ENCODE assay signal across 11 cellular contexts in the genomic region with DNA sequence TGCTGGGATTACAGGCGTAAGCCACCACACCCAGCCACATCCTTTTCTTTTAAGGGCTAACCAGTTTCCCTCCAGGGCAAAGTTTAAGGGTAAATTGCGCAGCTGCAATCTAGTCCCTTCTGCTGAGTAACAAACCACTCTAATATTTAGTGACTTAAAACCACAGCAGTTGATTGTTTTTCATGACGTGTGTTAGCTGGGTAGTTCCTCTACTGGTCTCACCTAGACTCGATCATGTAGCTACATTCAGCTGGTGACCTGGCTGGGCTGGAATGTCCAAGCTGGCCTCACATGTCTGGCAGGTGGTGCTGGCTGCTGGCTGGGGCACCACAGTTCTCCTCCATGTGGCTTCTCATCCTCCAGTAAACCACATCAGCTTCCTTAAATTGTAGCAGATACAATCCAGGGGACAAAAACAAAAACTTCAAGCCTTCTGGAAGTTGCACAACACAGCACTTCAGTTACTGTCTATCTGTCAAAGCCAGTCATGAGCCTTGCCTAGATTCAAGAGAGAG.
A peak's percentile ranks its signal among the peaks of the same experiment; 100 is the strongest.
DNase-seq lines count a peak whose midpoint lies in the region; ATAC-seq and TF ChIP-seq lines count a peak whose summit lies in the region.
"Had no signal": no experiment of that assay in that cellular context is flagged by ENCODE, and none has a peak within 500 bp of the region (broad histone marks: within the 10 kb centered on the region; RNA-seq: fewer than 3 reads in every experiment).

No MANE protein-coding gene starts in this region.

- no peaks in the 10 kb centered on the region for H3K27me3 Mint-ChIP-seq in activated CD4-positive, alpha-beta T cell treated with anti-CD3 and anti-CD28 coated beads, Interleukin-2, amount 10 ng/mL, durations not matched to agents 24 days and 14 days
- H3K27me3 Mint-ChIP-seq in activated CD4-positive, alpha-beta T cell treated with anti-CD3 and anti-CD28 coated beads, Interleukin-2, amount 10 ng/mL, durations not matched to agents 7 days and 5 days: peaks cover 2% of the 10 kb centered on the region

- H3K9me3 ChIP-seq in left ventricle myocardium inferior (replicated peaks) (peaks cover 20% of the 10 kb centered on the region), skeletal muscle tissue (ENCODE audit: control insufficient read depth in 3 of 3, low read length in 3 of 3) (peaks cover 0 to 2% (median 0%) of the 10 kb centered on the region in 3 donors)

- H3K4me1 Mint-ChIP-seq in activated CD4-positive, alpha-beta T cell treated with anti-CD3 and anti-CD28 coated beads, Interleukin-2, amount 10 ng/mL, durations not matched to agents 24 days and 14 days: peaks cover 18% of the 10 kb centered on the region
- peaks cover 35% of the 10 kb centered on the region for H3K4me1 Mint-ChIP-seq in activated CD4-positive, alpha-beta T cell treated with anti-CD3 and anti-CD28 coated beads, Interleukin-2, amount 10 ng/mL, durations not matched to agents 7 days and 5 days

- H3K36me3 Mint-ChIP-seq in activated CD4-positive, alpha-beta T cell treated with anti-CD3 and anti-CD28 coated beads, Interleukin-2, amount 10 ng/mL, durations not matched to agents 24 days and 14 days (ENCODE audit: low read depth): peaks cover 4% of the 10 kb centered on the region
- H3K36me3 Mint-ChIP-seq in activated CD4-positive, alpha-beta T cell treated with anti-CD3 and anti-CD28 coated beads, Interleukin-2, amount 10 ng/mL, durations not matched to agents 7 days and 5 days (ENCODE audit: low read depth): peaks cover 21% of the 10 kb centered on the region

- TF ChIP-seq CTCF in left ventricle myocardium inferior (IDR thresholded peaks at IDR 0.05; ENCODE audit: borderline replicate concordance): no peak

- peaks cover 18% of the 10 kb centered on the region for H3K9me3 Mint-ChIP-seq in activated CD4-positive, alpha-beta T cell treated with anti-CD3 and anti-CD28 coated beads, Interleukin-2, amount 10 ng/mL, durations not matched to agents 24 days and 14 days
- peaks cover 21% of the 10 kb centered on the region for H3K9me3 Mint-ChIP-seq in activated CD4-positive, alpha-beta T cell treated with anti-CD3 and anti-CD28 coated beads, Interleukin-2, amount 10 ng/mL, durations not matched to agents 7 days and 5 days

- peak overlapping the region; percentile 83 for H3K27ac ChIP-seq in left ventricle myocardium inferior (replicated peaks)
- H3K27ac ChIP-seq in skeletal muscle tissue (ENCODE audit: low read depth, low read length): peak overlapping the region; percentile 83

- H3K27me3 ChIP-seq in left ventricle myocardium inferior (ENCODE audit: low read depth): no peaks in the 10 kb centered on the region
- H3K27me3 ChIP-seq in skeletal muscle tissue (ENCODE audit: control insufficient read depth in 3 of 3, insufficient read depth in 3 of 3, low read length in 3 of 3): no peaks in the 10 kb centered on the region

- H3K4me3 ChIP-seq in left ventricle myocardium inferior: no peak overlapping the region
- no peak overlapping the region for H3K4me3 ChIP-seq in skeletal muscle tissue (ENCODE audit: low read length in 3 of 3)

- POLR2A ChIA-PET in activated CD4-positive, alpha-beta T cell treated with anti-CD3 and anti-CD28 coated beads, Interleukin-2, amount 10 ng/mL, durations not matched to agents 7 days and 5 days (lab: Charles Lee): no interaction called here

- no peaks in the 10 kb centered on the region for H3K36me3 ChIP-seq in left ventricle myocardium inferior
- H3K36me3 ChIP-seq in skeletal muscle tissue (ENCODE audit: control insufficient read depth in 3 of 3, insufficient read depth in 3 of 3, low read length in 3 of 3): no peaks in the 10 kb centered on the region

- intact Hi-C loops in activated CD4-positive, alpha-beta T cell treated with anti-CD3 and anti-CD28 coated beads, Interleukin-2, amount 10 ng/mL, durations not matched to agents 24 days and 14 days (cut with micrococcal nuclease): no loop called here
- intact Hi-C loops in left ventricle myocardium inferior (cut with micrococcal nuclease): no loop called here

- no peak overlapping the region for H3K27ac Mint-ChIP-seq in activated CD4-positive, alpha-beta T cell treated with anti-CD3 and anti-CD28 coated beads, Interleukin-2, amount 10 ng/mL, durations not matched to agents 24 days and 14 days
- no peak overlapping the region for H3K27ac Mint-ChIP-seq in activated CD4-positive, alpha-beta T cell treated with anti-CD3 and anti-CD28 coated beads, Interleukin-2, amount 10 ng/mL, durations not matched to agents 7 days and 5 days
- H3K27ac Mint-ChIP-seq: naive B cell had no signal

- H3K9ac ChIP-seq in skeletal muscle tissue (ENCODE audit: low read depth in 1 of 3, low read length in 3 of 3): peak overlapping the region in 2 of 3 donors; percentile 15 to 69

- no peak overlapping the region for H3K4me3 Mint-ChIP-seq in activated CD4-positive, alpha-beta T cell treated with anti-CD3 and anti-CD28 coated beads, Interleukin-2, amount 10 ng/mL, durations not matched to agents 24 days and 14 days
- H3K4me3 Mint-ChIP-seq in activated CD4-positive, alpha-beta T cell treated with anti-CD3 and anti-CD28 coated beads, Interleukin-2, amount 10 ng/mL, durations not matched to agents 7 days and 5 days: no peak overlapping the region
- H3K4me3 Mint-ChIP-seq: central memory CD8-positive, alpha-beta T cell; naive B cell had no signal

- no peak for ATAC-seq in HG02973 (IDR thresholded peaks at IDR 0.05; ENCODE audit: unreplicated experiment)
- ATAC-seq in GM21423 (IDR thresholded peaks at IDR 0.05; ENCODE audit: unreplicated experiment): no peak

- H3K4me1 ChIP-seq in left ventricle myocardium inferior (peaks cover 57% of the 10 kb centered on the region), skeletal muscle tissue (ENCODE audit: control insufficient read depth in 3 of 3, insufficient read depth in 3 of 3, low read length in 3 of 3) (peaks cover 17 to 24% (median 23%) of the 10 kb centered on the region in 3 donors)

- CTCF ChIA-PET in activated CD4-positive, alpha-beta T cell treated with anti-CD3 and anti-CD28 coated beads, Interleukin-2, amount 10 ng/mL, durations not matched to agents 7 days and 5 days (lab: Charles Lee): no interaction called here

- DNase-seq in activated CD4-positive, alpha-beta T cell treated with anti-CD3 and anti-CD28 coated beads, Interleukin-2, amount 10 ng/mL, durations not matched to agents 24 days and 14 days: peak; percentile 48
- no peak for DNase-seq in activated CD4-positive, alpha-beta T cell treated with anti-CD3 and anti-CD28 coated beads, Interleukin-2, amount 10 ng/mL, durations not matched to agents 7 days and 5 days
- DNase-seq in RPMI8226: peak; percentile 39
- DNase-seq in left ventricle myocardium inferior: peak; percentile 22
- DNase-seq in NCI-H2107 (lab: John Stamatoyannopoulos, UW): no peak
- DNase-seq: glutamatergic neuron, naive B cell had no signal

Comparison
In these comparisons a context has a peak if more than half of its experiments do, and no peak if none do; other contexts are left out.
1. DNase-seq: peak in activated CD4-positive, alpha-beta T cell treated with anti-CD3 and anti-CD28 coated beads, Interleukin-2, amount 10 ng/mL, durations not matched to agents 24 days and 14 days (single experiment), RPMI8226 (single experiment) and left ventricle myocardium inferior (single experiment); none in activated CD4-positive, alpha-beta T cell treated with anti-CD3 and anti-CD28 coated beads, Interleukin-2, amount 10 ng/mL, durations not matched to agents 7 days and 5 days (single experiment) and NCI-H2107 (single experiment).